Comparison of ENCODE assay signal across 15 cellular contexts in the genomic region with DNA sequence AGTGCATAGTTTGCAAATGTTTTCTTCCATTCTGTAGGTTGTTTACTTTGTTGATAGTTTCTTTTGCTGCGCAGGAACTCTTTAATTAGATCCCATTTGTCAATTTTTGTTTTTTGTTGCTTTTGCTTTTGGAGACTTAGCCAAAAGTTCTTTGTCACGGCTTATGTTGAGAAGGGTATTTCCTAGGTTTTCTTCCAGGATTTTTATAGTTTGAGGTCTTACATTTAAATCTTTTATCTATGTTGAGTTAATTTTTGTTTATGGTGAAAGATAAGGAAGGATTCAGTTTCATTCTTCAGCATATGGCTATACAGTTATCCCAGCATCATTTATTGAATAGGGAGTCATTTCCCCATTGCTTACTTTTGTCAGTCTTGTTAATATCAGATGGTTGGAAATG.
"Had no signal": no experiment of that assay in that cellular context is flagged by ENCODE, and none has a peak within 500 bp of the region (broad histone marks: within the 10 kb centered on the region; RNA-seq: fewer than 3 reads in every experiment).

No MANE protein-coding gene starts in this region.

- H3K36me3 Mint-ChIP-seq: naive B cell had no signal

- FAIRE-seq: endothelial cell of umbilical vein had no signal

- ATAC-seq: left colon; left ventricle myocardium superior; stimulated activated naive CD8-positive, alpha-beta T cell treated with anti-CD3 and anti-CD28 coated beads, Interleukin-15, Interleukin-2, amounts not matched to agents 100 U/mL and 50 U/mL, for 24 hours; upper lobe of right lung had no signal

- H3K27ac Mint-ChIP-seq: dendritic cell treated with granulocyte-macrophage colony-stimulating factor and Interleukin-4, amounts not matched to agents 40 ng/mL and 50 ng/mL, for 4 days; endodermal cell had no signal

- H3K4me3 Mint-ChIP-seq: dendritic cell treated with granulocyte-macrophage colony-stimulating factor and Interleukin-4, amounts not matched to agents 40 ng/mL and 50 ng/mL, for 4 days; endodermal cell; naive B cell had no signal

- H3K27me3 Mint-ChIP-seq: naive B cell had no signal

- H3K9me3 Mint-ChIP-seq: endodermal cell had no signal

- DNase-seq: endodermal cell; erythroblast; foreskin melanocyte; head of caudate nucleus; left colon; left ventricle myocardium superior; mesenchymal stem cell; naive B cell; sigmoid colon; stimulated activated CD4-positive, alpha-beta T cell treated with anti-CD3 and anti-CD28 coated beads, Interleukin-2, amount 100 ng/mL, for 48 hours; stimulated activated naive CD8-positive, alpha-beta T cell treated with anti-CD3 and anti-CD28 coated beads, Interleukin-15, Interleukin-2, amounts not matched to agents 100 U/mL and 50 U/mL, for 24 hours; testis; upper lobe of right lung had no signal
